ENCODE assay signal across 22 cellular contexts in the genomic region with DNA sequence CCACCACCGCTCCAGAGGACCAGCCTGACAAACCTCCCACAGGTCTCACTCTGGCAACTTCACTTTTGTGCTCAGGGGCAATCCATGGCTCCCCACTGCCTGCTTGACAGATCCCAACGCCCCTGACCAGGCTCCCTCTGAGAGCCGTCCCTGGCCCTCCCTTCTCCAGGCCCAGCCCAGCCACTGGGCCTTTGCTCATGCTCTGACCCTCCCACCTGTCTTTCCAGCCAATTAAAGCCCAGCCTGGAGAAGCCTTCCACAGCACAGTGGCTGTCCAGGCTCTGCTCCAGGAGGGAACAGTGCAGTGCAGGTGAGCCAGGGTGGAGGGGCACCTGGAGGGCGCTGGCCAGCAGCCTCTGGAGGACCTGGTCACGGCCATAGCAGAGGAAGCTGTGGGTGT. TPM values are rescaled to one million over a fixed set of nuclear protein-coding genes. Genes with fewer than 3 reads are reported as not detected.
"Had no signal": no experiment of that assay in that cellular context is flagged by ENCODE, and none has a peak within 500 bp of the region (broad histone marks: within the 10 kb centered on the region; RNA-seq: fewer than 3 reads in every experiment).

No MANE protein-coding gene starts in this region.

- H3K27ac ChIP-seq: cardiac muscle cell, heart left ventricle, parathyroid adenoma, thoracic aorta, vagina had no signal

- DNase-seq: activated effector memory CD4-positive, alpha-beta T cell treated with Interleukin-2 at 50 U/mL for 16 hours; heart left ventricle; islet precursor cell; mesenchymal stem cell had no signal

- ATAC-seq: heart left ventricle, left colon, right cardiac atrium had no signal

- H3K4me3 Mint-ChIP-seq: activated naive CD4-positive, alpha-beta T cell treated with anti-CD3 and anti-CD28 coated beads for 36 hours; activated naive CD8-positive, alpha-beta T cell treated with anti-CD3 and anti-CD28 coated beads, Interleukin-2, amount 50 U/mL, for 24 hours; activated T-cell treated with anti-CD3 and anti-CD28 coated beads, Interleukin-2, amount 50 U/mL, for 72 hours; type B pancreatic cell had no signal

- H3K9me3 Mint-ChIP-seq: activated naive CD4-positive, alpha-beta T cell treated with anti-CD3 and anti-CD28 coated beads for 36 hours; activated naive CD8-positive, alpha-beta T cell treated with anti-CD3 and anti-CD28 coated beads, Interleukin-2, amount 50 U/mL, for 24 hours; activated T-cell treated with anti-CD3 and anti-CD28 coated beads, Interleukin-2, amount 50 U/mL, for 72 hours; nephron; type B pancreatic cell had no signal

- H3K36me3 Mint-ChIP-seq: type B pancreatic cell had no signal

RNA-seq across cellular contexts. Expression of a gene that starts 3.3 kb away (rescaled TPM):
- total RNA-seq: activated CD8-positive, alpha-beta memory T cell treated with anti-CD3 and anti-CD28 coated beads for 36 hours; activated naive CD4-positive, alpha-beta T cell treated with anti-CD3 and anti-CD28 coated beads for 36 hours; cardiac muscle cell; epithelial cell of proximal tubule; fibroblast of villous mesenchyme; mononuclear cell; pulmonary artery endothelial cell had no signal

RNA-seq across cellular contexts. Expression of a gene that starts 18.7 kb away (rescaled TPM):
- total RNA-seq: activated naive CD4-positive, alpha-beta T cell treated with anti-CD3 and anti-CD28 coated beads for 36 hours; cardiac muscle cell; chondrocyte; epithelial cell of proximal tubule; fibroblast of villous mesenchyme; left colon; myocyte; pulmonary artery endothelial cell; thoracic aorta; vagina had no signal
